ENCODE assay signal across 22 cellular contexts in genomic region chr5:6358434-6358820, GRCh38. TPM values are rescaled to one million over a fixed set of nuclear protein-coding genes. Genes with fewer than 3 reads are reported as not detected.
DNase-seq lines count a peak whose midpoint lies in the region; ATAC-seq and TF ChIP-seq lines count a peak whose summit lies in the region.
"Had no signal": no experiment of that assay in that cellular context is flagged by ENCODE, and none has a peak within 500 bp of the region (broad histone marks: within the 10 kb centered on the region; RNA-seq: fewer than 3 reads in every experiment).

No MANE protein-coding gene starts in this region.

- no peak overlapping the region for H3K27ac ChIP-seq in CD8-positive, alpha-beta T cell (ENCODE audit: low read depth, low read length)
- H3K27ac ChIP-seq: KMS-11, PC-9 had no signal

- intact Hi-C loops in activated CD8-positive, alpha-beta T cell treated with anti-CD3 and anti-CD28 coated beads for 36 hours (cut with micrococcal nuclease): no loop called here
- intact Hi-C loops in CD8-positive, alpha-beta T cell (cut with DNase I, micrococcal nuclease): loop anchor here in 1 of 2 experiments (5.0 kb wide), 1 partner anchor 54 kb away; no protein-coding TSS in a partner anchor

- peaks cover 33% of the 10 kb centered on the region for H3K4me1 Mint-ChIP-seq in activated CD8-positive, alpha-beta T cell treated with anti-CD3 and anti-CD28 coated beads, Interleukin-2, amount 10 ng/mL, durations not matched to agents 7 days and 5 days (ENCODE audit: low read depth)
- H3K4me1 Mint-ChIP-seq in activated CD8-positive, alpha-beta T cell treated with anti-CD3 and anti-CD28 coated beads for 36 hours (ENCODE audit: low read depth): peaks cover 12% of the 10 kb centered on the region
- peaks cover 17% of the 10 kb centered on the region for H3K4me1 Mint-ChIP-seq in CD8-positive, alpha-beta T cell (ENCODE audit: low read depth)

- H3K4me3 ChIP-seq in CD8-positive, alpha-beta T cell (ENCODE audit: low read depth, low read length): no peak overlapping the region
- H3K4me3 ChIP-seq: PC-9 had no signal

- H3K27ac Mint-ChIP-seq in activated CD8-positive, alpha-beta T cell treated with anti-CD3 and anti-CD28 coated beads, Interleukin-2, amount 10 ng/mL, durations not matched to agents 7 days and 5 days: peak overlapping the region; percentile 96
- no peak overlapping the region for H3K27ac Mint-ChIP-seq in activated CD8-positive, alpha-beta T cell treated with anti-CD3 and anti-CD28 coated beads for 36 hours
- peak overlapping the region; percentile 23 for H3K27ac Mint-ChIP-seq in CD8-positive, alpha-beta T cell
- H3K27ac Mint-ChIP-seq: CD14-positive monocyte, IgD-negative memory B cell had no signal

- no peaks in the 10 kb centered on the region for H3K9me3 ChIP-seq in CD8-positive, alpha-beta T cell (ENCODE audit: low read length)
- H3K9me3 ChIP-seq: BE2C had no signal

- TF ChIP-seq CTCF in activated CD8-positive, alpha-beta T cell treated with anti-CD3 and anti-CD28 coated beads for 36 hours (IDR thresholded peaks at IDR 0.05): no peak
- TF ChIP-seq CTCF in CD8-positive, alpha-beta T cell (IDR thresholded peaks at IDR 0.05): no peak

- ATAC-seq in activated CD8-positive, alpha-beta T cell treated with anti-CD3 and anti-CD28 coated beads, Interleukin-2, amount 10 ng/mL, durations not matched to agents 7 days and 5 days: no peak
- no peak for ATAC-seq in activated CD8-positive, alpha-beta T cell treated with anti-CD3 and anti-CD28 coated beads for 36 hours
- no peak for ATAC-seq in CD8-positive, alpha-beta T cell
- ATAC-seq in esophagus mucosa: no peak

- H3K36me3 Mint-ChIP-seq in activated CD8-positive, alpha-beta T cell treated with anti-CD3 and anti-CD28 coated beads, Interleukin-2, amount 10 ng/mL, durations not matched to agents 7 days and 5 days (ENCODE audit: low read depth): peaks cover 17% of the 10 kb centered on the region
- peaks cover 13% of the 10 kb centered on the region for H3K36me3 Mint-ChIP-seq in activated CD8-positive, alpha-beta T cell treated with anti-CD3 and anti-CD28 coated beads for 36 hours (ENCODE audit: low read depth)
- H3K36me3 Mint-ChIP-seq in CD8-positive, alpha-beta T cell: peaks cover 11% of the 10 kb centered on the region

- H3K27me3 Mint-ChIP-seq in activated CD8-positive, alpha-beta T cell treated with anti-CD3 and anti-CD28 coated beads, Interleukin-2, amount 10 ng/mL, durations not matched to agents 7 days and 5 days (ENCODE audit: low read depth): no peaks in the 10 kb centered on the region
- no peaks in the 10 kb centered on the region for H3K27me3 Mint-ChIP-seq in activated CD8-positive, alpha-beta T cell treated with anti-CD3 and anti-CD28 coated beads for 36 hours
- H3K27me3 Mint-ChIP-seq in CD8-positive, alpha-beta T cell (ENCODE audit: low read depth): no peaks in the 10 kb centered on the region
- H3K27me3 Mint-ChIP-seq: IgD-negative memory B cell had no signal

- no peaks in the 10 kb centered on the region for H3K9me3 Mint-ChIP-seq in activated CD8-positive, alpha-beta T cell treated with anti-CD3 and anti-CD28 coated beads, Interleukin-2, amount 10 ng/mL, durations not matched to agents 7 days and 5 days (ENCODE audit: insufficient read depth)
- H3K9me3 Mint-ChIP-seq in activated CD8-positive, alpha-beta T cell treated with anti-CD3 and anti-CD28 coated beads for 36 hours: no peaks in the 10 kb centered on the region
- no peaks in the 10 kb centered on the region for H3K9me3 Mint-ChIP-seq in CD8-positive, alpha-beta T cell
- H3K9me3 Mint-ChIP-seq: IgD-negative memory B cell had no signal

- POLR2A ChIA-PET in activated CD8-positive, alpha-beta T cell treated with anti-CD3 and anti-CD28 coated beads, Interleukin-2, amount 10 ng/mL, durations not matched to agents 7 days and 5 days (lab: Charles Lee): no interaction called here
- POLR2A ChIA-PET in activated CD8-positive, alpha-beta T cell treated with anti-CD3 and anti-CD28 coated beads for 36 hours (lab: Charles Lee): no interaction called here
- POLR2A ChIA-PET in CD8-positive, alpha-beta T cell (lab: Charles Lee): no interaction called here

- no peak for DNase-seq in activated CD8-positive, alpha-beta T cell treated with anti-CD3 and anti-CD28 coated beads, Interleukin-2, amount 10 ng/mL, durations not matched to agents 7 days and 5 days
- DNase-seq in activated CD8-positive, alpha-beta T cell treated with anti-CD3 and anti-CD28 coated beads for 36 hours: no peak
- peak in 1 of 7 experiments; percentile 27 for DNase-seq in CD8-positive, alpha-beta T cell
- peak; percentile 39 for DNase-seq in mesenteric fat pad (ENCODE audit: low spot score)
- peak; percentile 1 for DNase-seq in stimulated activated CD8-positive, alpha-beta memory T cell treated with anti-CD3 and anti-CD28 coated beads, Interleukin-4, amount 100 ng/mL, for 48 hours
- no peak for DNase-seq in HuH-7 (ENCODE audit: low spot score)
- DNase-seq: 8988T; ACHN; BE2C; DMS53; MM.1S; NCI-H2029; NCI-H446 treated with DMSO at 0.1 percent for 48 hours; NCI-H526; NCI-H82; NK-92 treated with Interleukin-12 subunit alpha and Interleukin-12 subunit beta, amount 100 ng/mL, for 24 hours; PC-9; Right ventricle myocardium superior had no signal

- H3K36me3 ChIP-seq in CD8-positive, alpha-beta T cell (ENCODE audit: insufficient read depth, low read length): no peaks in the 10 kb centered on the region
- H3K36me3 ChIP-seq: BE2C had no signal

- no peaks in the 10 kb centered on the region for H3K27me3 ChIP-seq in CD8-positive, alpha-beta T cell (ENCODE audit: insufficient read depth, low read length)
- H3K27me3 ChIP-seq: BE2C had no signal

- peaks cover 20% of the 10 kb centered on the region for H3K4me1 ChIP-seq in CD8-positive, alpha-beta T cell (ENCODE audit: insufficient read depth, low read length)

- no peak overlapping the region for H3K4me3 Mint-ChIP-seq in activated CD8-positive, alpha-beta T cell treated with anti-CD3 and anti-CD28 coated beads, Interleukin-2, amount 10 ng/mL, durations not matched to agents 7 days and 5 days
- no peak overlapping the region for H3K4me3 Mint-ChIP-seq in activated CD8-positive, alpha-beta T cell treated with anti-CD3 and anti-CD28 coated beads for 36 hours
- H3K4me3 Mint-ChIP-seq in CD8-positive, alpha-beta T cell: no peak overlapping the region
- H3K4me3 Mint-ChIP-seq: CD14-positive monocyte, IgD-negative memory B cell had no signal

- CTCF ChIA-PET in activated CD8-positive, alpha-beta T cell treated with anti-CD3 and anti-CD28 coated beads, Interleukin-2, amount 10 ng/mL, durations not matched to agents 7 days and 5 days (lab: Charles Lee): no interaction called here
- CTCF ChIA-PET in activated CD8-positive, alpha-beta T cell treated with anti-CD3 and anti-CD28 coated beads for 36 hours (lab: Charles Lee): no interaction called here
- CTCF ChIA-PET in CD8-positive, alpha-beta T cell (lab: Charles Lee): no interaction called here

RNA-seq across cellular contexts. Expression of gene MED10, which starts 19.9 kb away (rescaled TPM):
- total RNA-seq in activated CD8-positive, alpha-beta T cell treated with anti-CD3 and anti-CD28 coated beads, Interleukin-2, amount 10 ng/mL, durations not matched to agents 7 days and 5 days: 10 to 100 TPM; 49.2 to 51.5 TPM
- total RNA-seq in activated CD8-positive, alpha-beta T cell treated with anti-CD3 and anti-CD28 coated beads for 36 hours: 10 to 100 TPM; 48.5 to 48.8 TPM
- total RNA-seq in CD8-positive, alpha-beta T cell: 100 to 1,000 TPM; 110 to 112 TPM
- total RNA-seq in mesenteric fat pad (30.8 TPM), esophagus mucosa (25.1 TPM)

Comparison
In these comparisons a context has a peak if more than half of its experiments do, and no peak if none do; other contexts are left out.
1. DNase-seq: peak in mesenteric fat pad (single experiment) and stimulated activated CD8-positive, alpha-beta memory T cell treated with anti-CD3 and anti-CD28 coated beads, Interleukin-4, amount 100 ng/mL, for 48 hours (single experiment); none in activated CD8-positive, alpha-beta T cell treated with anti-CD3 and anti-CD28 coated beads, Interleukin-2, amount 10 ng/mL, durations not matched to agents 7 days and 5 days (single experiment), activated CD8-positive, alpha-beta T cell treated with anti-CD3 and anti-CD28 coated beads for 36 hours (single experiment) and HuH-7 (single experiment).